8 cellular contexts compared by ENCODE assay signal in the genomic region with DNA sequence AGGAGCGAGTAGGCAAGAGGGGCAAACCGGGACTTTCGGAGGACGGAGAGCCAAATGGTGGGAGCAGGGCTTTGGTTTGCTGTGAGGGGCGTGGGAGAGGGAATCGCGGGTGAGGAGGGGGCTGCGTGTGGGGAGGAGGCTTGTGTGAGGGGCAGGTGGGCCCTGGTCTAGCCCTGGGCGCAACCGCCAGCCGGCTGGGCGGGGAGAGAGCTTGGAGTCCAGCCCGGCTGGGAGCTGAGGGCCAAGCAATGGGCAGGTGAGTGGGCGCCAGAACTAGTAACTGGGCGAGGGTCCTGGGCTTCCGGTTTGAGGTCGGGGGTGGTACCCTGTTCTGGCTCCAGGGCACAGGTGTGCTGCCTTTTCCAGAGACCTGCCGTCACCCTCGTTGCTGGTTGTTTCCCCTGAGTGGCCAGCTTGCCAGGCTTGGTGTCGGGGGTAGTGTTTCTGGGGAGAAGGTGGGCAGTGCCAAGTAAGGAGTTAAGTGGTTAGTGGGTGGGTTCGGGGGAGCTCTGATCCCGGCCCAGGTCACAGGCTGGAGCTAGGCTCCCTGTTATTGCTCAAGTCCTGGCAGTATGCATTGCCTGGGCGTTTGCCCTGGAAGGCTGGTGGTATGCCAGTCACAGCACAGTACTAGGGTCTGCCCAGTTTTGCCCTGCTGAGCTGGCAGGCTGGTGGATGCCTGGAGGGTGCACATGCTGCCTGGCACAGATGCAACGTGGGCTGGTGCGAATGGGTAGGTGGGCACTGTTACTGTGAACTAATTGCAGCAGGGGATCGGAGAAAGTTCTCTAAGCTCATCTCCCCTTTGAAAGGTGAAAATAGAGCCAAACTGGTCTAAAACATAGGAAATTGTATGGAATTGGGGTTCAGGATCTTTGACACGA. TPM values are rescaled to one million over a fixed set of nuclear protein-coding genes. Genes with fewer than 3 reads are reported as not detected.
DNase-seq lines count a peak whose midpoint lies in the region; ATAC-seq, FAIRE-seq and TF ChIP-seq lines count a peak whose summit lies in the region.

No MANE protein-coding gene starts in this region.

- H3K27me3 ChIP-seq in bronchial epithelial cell (ENCODE audit: control insufficient read depth, insufficient read depth, low read length) (no peaks in the 10 kb centered on the region), spleen (replicated peaks in 1 of 7) (no peaks in the 10 kb centered on the region)

- H3K27ac ChIP-seq in spleen, result peak overlapping the region; percentile 93 to 99 (median 96)

- intact Hi-C loops in spleen (cut with DNase I; ENCODE audit: low total_unique reads), result no loop called here

- no peak for TF ChIP-seq POLR2A in spleen (IDR thresholded peaks at IDR 0.05)

- H3K4me3 ChIP-seq in bronchial epithelial cell (ENCODE audit: low read depth, low read length), result peak overlapping the region; percentile 88
- peak overlapping the region; percentile 64 to 81 (median 73) for H3K4me3 ChIP-seq in spleen

- no peak for FAIRE-seq in bronchial epithelial cell (lab: Jason Lieb, UNC)

- H3K36me3 ChIP-seq in bronchial epithelial cell (ENCODE audit: control insufficient read depth, insufficient read depth, low read length) (no peaks in the 10 kb centered on the region), spleen (no peaks in the 10 kb centered on the region)

- no peaks in the 10 kb centered on the region for H3K9me3 ChIP-seq in spleen

- 11 to 15% (median 13%) methylated on average over 23 to 27 of the region's 27 CpGs for WGBS in spleen, 5 donors

- H3K4me1 ChIP-seq in spleen, result peaks cover 22 to 86% (median 56%) of the 10 kb centered on the region in 6 donors

- no peak for ATAC-seq in HG02884 (IDR thresholded peaks at IDR 0.05; ENCODE audit: unreplicated experiment)

- TF ChIP-seq CTCF in bronchial epithelial cell (IDR thresholded peaks at IDR 0.05; ENCODE audit: insufficient read depth, low read length, severe bottlenecking) (no peak), spleen (IDR thresholded peaks at IDR 0.05 in 8 of 11, conservative IDR thresholded peaks at IDR 0.05 in 3 of 11) (peak in 1 of 11 experiments; percentile 3)

- DNase-seq in NCI-H146 (lab: John Stamatoyannopoulos, UW) (peak; percentile 34), NCI-H146 treated with DMSO at 0.1 percent for 48 hours (lab: John Stamatoyannopoulos, UW; ENCODE audit: unreplicated experiment) (no peak), RKO (ENCODE audit: low spot score) (peak; percentile 44), bronchial epithelial cell (ENCODE audit: low read depth) (no peak), islet precursor cell (peak; percentile 68), spleen (no peak), SIG-M5 treated with dmso at 0.1 percent for 504 hours (lab: John Stamatoyannopoulos, UW; ENCODE audit: unreplicated experiment) (no peak)

RNA-seq across cellular contexts. Expression of a gene that starts 0.7 kb away (rescaled TPM):
- total RNA-seq in bronchial epithelial cell (9.7 and 14.5 TPM in 2 replicates), spleen (10 to 100 TPM; 14.9 to 33.8 (median 24.7) TPM)
- polyA plus RNA-seq in spleen, result 1 to 10 TPM; 4.2 to 9.6 (median 5.1) TPM

RNA-seq across cellular contexts. Expression of a gene that starts 42.9 kb away (rescaled TPM):
- not detected in 2 replicates for total RNA-seq in bronchial epithelial cell
- total RNA-seq in spleen, result not detected
- polyA plus RNA-seq in spleen, result under 1 TPM in 1 of 3 donors, not detected in 2; 0.02 TPM

Comparison
In these comparisons a context has a peak if more than half of its experiments do, and no peak if none do; other contexts are left out.
1. DNase-seq: peak in NCI-H146 (single experiment), RKO (single experiment) and islet precursor cell (single experiment); none in NCI-H146 treated with DMSO at 0.1 percent for 48 hours (single experiment), bronchial epithelial cell (single experiment), spleen (single experiment) and SIG-M5 treated with dmso at 0.1 percent for 504 hours (single experiment).